Comparison of ENCODE assay signal across 20 cellular contexts in the genomic region with DNA sequence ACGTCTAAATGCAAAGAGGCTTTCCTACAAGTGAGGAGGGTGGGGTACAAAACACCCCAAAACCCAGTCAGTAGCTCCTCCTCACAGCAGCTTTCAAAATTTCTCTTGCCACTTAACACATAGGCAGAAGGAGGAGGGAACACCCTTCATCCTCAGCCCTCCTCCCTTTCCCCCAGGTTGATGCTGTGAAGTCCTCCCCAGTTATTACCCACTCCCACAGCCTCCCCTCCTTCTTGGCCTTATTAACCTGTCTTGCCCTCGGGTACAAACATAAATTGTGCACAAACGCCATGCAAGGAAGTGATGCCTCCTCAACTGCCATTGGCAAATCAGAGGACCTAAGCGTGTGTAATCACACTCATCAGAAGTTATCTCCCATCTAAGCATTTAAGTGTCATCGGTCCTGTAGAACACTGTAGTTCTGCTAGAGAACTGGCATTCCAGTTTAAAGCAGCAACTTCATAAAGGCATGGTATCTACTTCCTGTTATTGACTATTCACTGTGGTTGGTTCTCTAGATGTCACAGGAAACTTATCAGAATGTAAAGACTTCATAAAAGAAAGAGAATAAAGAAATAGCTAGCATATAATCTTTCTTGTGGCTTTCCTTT. TPM values are rescaled to one million over a fixed set of nuclear protein-coding genes. Genes with fewer than 3 reads are reported as not detected.
A peak's percentile ranks its signal among the peaks of the same experiment; 100 is the strongest.
DNase-seq lines count a peak whose midpoint lies in the region; ATAC-seq and TF ChIP-seq lines count a peak whose summit lies in the region.
"Had no signal": no experiment of that assay in that cellular context is flagged by ENCODE, and none has a peak within 500 bp of the region (broad histone marks: within the 10 kb centered on the region; RNA-seq: fewer than 3 reads in every experiment).

A gene with protein sequence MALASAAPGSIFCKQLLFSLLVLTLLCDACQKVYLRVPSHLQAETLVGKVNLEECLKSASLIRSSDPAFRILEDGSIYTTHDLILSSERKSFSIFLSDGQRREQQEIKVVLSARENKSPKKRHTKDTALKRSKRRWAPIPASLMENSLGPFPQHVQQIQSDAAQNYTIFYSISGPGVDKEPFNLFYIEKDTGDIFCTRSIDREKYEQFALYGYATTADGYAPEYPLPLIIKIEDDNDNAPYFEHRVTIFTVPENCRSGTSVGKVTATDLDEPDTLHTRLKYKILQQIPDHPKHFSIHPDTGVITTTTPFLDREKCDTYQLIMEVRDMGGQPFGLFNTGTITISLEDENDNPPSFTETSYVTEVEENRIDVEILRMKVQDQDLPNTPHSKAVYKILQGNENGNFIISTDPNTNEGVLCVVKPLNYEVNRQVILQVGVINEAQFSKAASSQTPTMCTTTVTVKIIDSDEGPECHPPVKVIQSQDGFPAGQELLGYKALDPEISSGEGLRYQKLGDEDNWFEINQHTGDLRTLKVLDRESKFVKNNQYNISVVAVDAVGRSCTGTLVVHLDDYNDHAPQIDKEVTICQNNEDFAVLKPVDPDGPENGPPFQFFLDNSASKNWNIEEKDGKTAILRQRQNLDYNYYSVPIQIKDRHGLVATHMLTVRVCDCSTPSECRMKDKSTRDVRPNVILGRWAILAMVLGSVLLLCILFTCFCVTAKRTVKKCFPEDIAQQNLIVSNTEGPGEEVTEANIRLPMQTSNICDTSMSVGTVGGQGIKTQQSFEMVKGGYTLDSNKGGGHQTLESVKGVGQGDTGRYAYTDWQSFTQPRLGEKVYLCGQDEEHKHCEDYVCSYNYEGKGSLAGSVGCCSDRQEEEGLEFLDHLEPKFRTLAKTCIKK (minus strand): TSS at position 32 of the 611 bp plus-strand sequence. CDS start 262 bp downstream, outside the sequence.

- peaks cover 6% of the 10 kb centered on the region for H3K9me3 Mint-ChIP-seq in central memory CD8-positive, alpha-beta T cell
- H3K9me3 Mint-ChIP-seq in stimulated activated naive CD8-positive, alpha-beta T cell treated with anti-CD3 and anti-CD28 coated beads, Interleukin-15, amount 100 ng/mL, for 72 hours, result peaks cover 0 to 8% of the 10 kb centered on the region in 2 donors

- CTCF ChIA-PET in RWPE1 (lab: Yijun Ruan, JAX), result interaction anchor here (0.7 kb wide), 1 partner anchor 78 kb away, joined by 4 read pairs; no protein-coding TSS in a partner anchor

- H3K27ac Mint-ChIP-seq in central memory CD8-positive, alpha-beta T cell (ENCODE audit: low read depth), result no peak within 1 kb of the TSS
- peak within 1 kb of the TSS; percentile 42 to 83 for H3K27ac Mint-ChIP-seq in stimulated activated naive CD8-positive, alpha-beta T cell treated with anti-CD3 and anti-CD28 coated beads, Interleukin-15, amount 100 ng/mL, for 72 hours
- H3K27ac Mint-ChIP-seq: endodermal cell had no signal

- DNase-seq in left cardiac atrium (no peak), heart right ventricle (no peak), RWPE1 (ENCODE audit: low spot score) (no peak), prostate gland (ENCODE audit: low spot score) (no peak), anterior cingulate cortex (lab: John Stamatoyannopoulos, UW) (no peak), upper lobe of right lung (no peak)
- no peak for DNase-seq in central memory CD8-positive, alpha-beta T cell (ENCODE audit: low spot score in 2 of 2)
- DNase-seq in stimulated activated naive CD8-positive, alpha-beta T cell treated with anti-CD3 and anti-CD28 coated beads, Interleukin-15, amount 100 ng/mL, for 72 hours, result no peak
- DNase-seq: activated CD4-positive, alpha-beta T cell treated with anti-CD3 and anti-CD28 coated beads, Interleukin-2, amount 50 U/mL, for 48 hours; caudate nucleus; GDM1; NCI-H2107; NCI-H82; RPMI8226; stimulated activated CD4-positive, alpha-beta T cell treated with anti-CD3 and anti-CD28 coated beads, Interleukin-4, amount 100 ng/mL, for 24 hours had no signal

- no peaks in the 10 kb centered on the region for H3K27me3 ChIP-seq in heart right ventricle
- no peaks in the 10 kb centered on the region for H3K27me3 ChIP-seq in prostate gland (replicated peaks; ENCODE audit: insufficient read depth)
- no peaks in the 10 kb centered on the region for H3K27me3 ChIP-seq in upper lobe of right lung
- H3K27me3 ChIP-seq: gastroesophageal sphincter had no signal

- no peaks in the 10 kb centered on the region for H3K4me1 Mint-ChIP-seq in central memory CD8-positive, alpha-beta T cell
- H3K4me1 Mint-ChIP-seq in stimulated activated naive CD8-positive, alpha-beta T cell treated with anti-CD3 and anti-CD28 coated beads, Interleukin-15, amount 100 ng/mL, for 72 hours, result peaks cover 6% of the 10 kb centered on the region

- intact Hi-C loops in left cardiac atrium (cut with DNase I), result no loop called here
- intact Hi-C loops in heart right ventricle (cut with DNase I), result loop anchor here in 1 of 10 donors (10.0 kb wide), 1 partner anchor 48 kb away; no protein-coding TSS in a partner anchor
- intact Hi-C loops in prostate gland (cut with DNase I), result no loop called here
- intact Hi-C loops in upper lobe of right lung (cut with DNase I), result no loop called here

- no peak for TF ChIP-seq CTCF in heart right ventricle (IDR thresholded peaks at IDR 0.05)
- TF ChIP-seq CTCF in RWPE1 (conservative IDR thresholded peaks at IDR 0.05; ENCODE audit: low read depth), result no peak
- TF ChIP-seq CTCF in prostate gland (IDR thresholded peaks at IDR 0.05), result no peak
- no peak for TF ChIP-seq CTCF in upper lobe of right lung (IDR thresholded peaks at IDR 0.05)

- no peaks in the 10 kb centered on the region for H3K27me3 Mint-ChIP-seq in central memory CD8-positive, alpha-beta T cell
- H3K27me3 Mint-ChIP-seq in stimulated activated naive CD8-positive, alpha-beta T cell treated with anti-CD3 and anti-CD28 coated beads, Interleukin-15, amount 100 ng/mL, for 72 hours, result no peaks in the 10 kb centered on the region

- peak within 1 kb of the TSS; percentile 12 for H3K4me3 Mint-ChIP-seq in central memory CD8-positive, alpha-beta T cell
- H3K4me3 Mint-ChIP-seq in stimulated activated naive CD8-positive, alpha-beta T cell treated with anti-CD3 and anti-CD28 coated beads, Interleukin-15, amount 100 ng/mL, for 72 hours, result peak within 1 kb of the TSS; percentile 55 to 61
- H3K4me3 Mint-ChIP-seq: endodermal cell had no signal

- ATAC-seq in left cardiac atrium, result no peak
- ATAC-seq in heart right ventricle, result no peak
- peak; percentile 40 for ATAC-seq in central memory CD8-positive, alpha-beta T cell (replicated peaks; ENCODE audit: extremely low read depth, poor library complexity, severe bottlenecking)
- ATAC-seq in stimulated activated naive CD8-positive, alpha-beta T cell treated with anti-CD3 and anti-CD28 coated beads, Interleukin-15, amount 100 ng/mL, for 72 hours, result peak; percentile 43
- ATAC-seq in upper lobe of right lung, result no peak
- ATAC-seq: gastroesophageal sphincter had no signal

- POLR2A ChIA-PET in RWPE1 (lab: Yijun Ruan, JAX; ENCODE audit: low non-redundant PET), result no interaction called here

- no peak for TF ChIP-seq POLR2A in prostate gland (IDR thresholded peaks at IDR 0.05)

- H3K4me3 ChIP-seq in heart right ventricle (no peak within 1 kb of the TSS), prostate gland (no peak within 1 kb of the TSS), upper lobe of right lung (no peak within 1 kb of the TSS)
- H3K4me3 ChIP-seq: gastroesophageal sphincter, lung had no signal

- peaks cover 0 to 5% (median 0%) of the 10 kb centered on the region in 9 donors for H3K4me1 ChIP-seq in heart right ventricle
- no peaks in the 10 kb centered on the region for H3K4me1 ChIP-seq in prostate gland (replicated peaks)
- H3K4me1 ChIP-seq in upper lobe of right lung, result no peaks in the 10 kb centered on the region
- H3K4me1 ChIP-seq: gastroesophageal sphincter had no signal

- H3K36me3 Mint-ChIP-seq in central memory CD8-positive, alpha-beta T cell (ENCODE audit: insufficient read depth), result peaks cover 2% of the 10 kb centered on the region

- H3K27ac ChIP-seq in heart right ventricle, result peak within 1 kb of the TSS in 4 of 10 donors; percentile 9 to 41 (median 15)
- H3K27ac ChIP-seq in RWPE1, result peak within 1 kb of the TSS; percentile 71
- H3K27ac ChIP-seq in prostate gland, result no peak within 1 kb of the TSS
- no peak within 1 kb of the TSS for H3K27ac ChIP-seq in upper lobe of right lung
- H3K27ac ChIP-seq: gastroesophageal sphincter had no signal

- 81 to 84% methylated on average over 5 of the region's 5 CpGs for WGBS in heart right ventricle, 2 donors
- 49% methylated on average over 5 of the region's 5 CpGs for WGBS in prostate gland

- no peaks in the 10 kb centered on the region for H3K36me3 ChIP-seq in heart right ventricle
- no peaks in the 10 kb centered on the region for H3K36me3 ChIP-seq in prostate gland
- H3K36me3 ChIP-seq in upper lobe of right lung, result no peaks in the 10 kb centered on the region
- H3K36me3 ChIP-seq: gastroesophageal sphincter had no signal

- H3K9me3 ChIP-seq in heart right ventricle (no peaks in the 10 kb centered on the region), prostate gland (no peaks in the 10 kb centered on the region), upper lobe of right lung (no peaks in the 10 kb centered on the region)
- H3K9me3 ChIP-seq: gastroesophageal sphincter had no signal

RNA-seq across cellular contexts. Expression of the gene that starts here (rescaled TPM):
- total RNA-seq in left cardiac atrium (10 to 100 TPM; 32.9 to 52.4 TPM), heart right ventricle (10 to 100 TPM in 2 of 10 donors, 1 to 10 TPM in 7, under 1 TPM in 1; 0.87 to 21.8 (median 8.2) TPM), prostate gland (1 to 10 TPM in 1 of 2 donors, under 1 TPM in 1; 0.23 to 2.1 TPM), upper lobe of right lung (not detected)
- polyA plus RNA-seq in heart right ventricle, result under 1 TPM; 0.03 to 0.44 TPM
- total RNA-seq: endodermal cell, gastroesophageal sphincter, M059J, ureter had no signal
- polyA plus RNA-seq: lung had no signal

Comparison
In these comparisons a context has a peak if more than half of its experiments do, and no peak if none do; other contexts are left out.
1. ATAC-seq: peak in central memory CD8-positive, alpha-beta T cell (single experiment) and stimulated activated naive CD8-positive, alpha-beta T cell treated with anti-CD3 and anti-CD28 coated beads, Interleukin-15, amount 100 ng/mL, for 72 hours (single experiment); none in left cardiac atrium (0 of 2), heart right ventricle (0 of 8) and upper lobe of right lung (single experiment).